ENCODE assay signal across 14 cellular contexts in genomic region chr10:131213651-131214505, GRCh38.
"Had no signal": no experiment of that assay in that cellular context is flagged by ENCODE, and none has a peak within 500 bp of the region (broad histone marks: within the 10 kb centered on the region; RNA-seq: fewer than 3 reads in every experiment).

No MANE protein-coding gene starts in this region.

- ATAC-seq: activated CD8-positive, alpha-beta T cell treated with anti-CD3 and anti-CD28 coated beads for 36 hours; activated T-cell treated with anti-CD3 and anti-CD28 coated beads, Interleukin-2, amount 50 U/mL, for 72 hours; effector memory CD8-positive, alpha-beta T cell; pancreas; T-cell had no signal

- H3K4me1 ChIP-seq: pancreas had no signal

- H3K27me3 Mint-ChIP-seq: effector memory CD8-positive, alpha-beta T cell; T-cell had no signal

- H3K9me3 ChIP-seq: pancreas, thyroid gland had no signal

- H3K4me1 Mint-ChIP-seq: T-cell had no signal

- DNase-seq: activated CD4-positive, alpha-beta T cell treated with anti-CD3 and anti-CD28 coated beads for 4 hours; activated CD8-positive, alpha-beta memory T cell treated with anti-CD3 and anti-CD28 coated beads, Interleukin-2, amount 50 U/mL, for 4 hours; activated CD8-positive, alpha-beta T cell treated with anti-CD3 and anti-CD28 coated beads for 36 hours; activated naive CD4-positive, alpha-beta T cell; activated T-cell treated with anti-CD3 and anti-CD28 coated beads, Interleukin-2, amount 50 U/mL, for 72 hours; effector memory CD8-positive, alpha-beta T cell; mammary epithelial cell; nephron progenitor cell; pancreas; stimulated activated CD4-positive, alpha-beta T cell treated with anti-CD3 and anti-CD28 coated beads, Interleukin-15, amount 100 ng/mL, for 24 hours; stimulated activated CD4-positive, alpha-beta T cell treated with anti-CD3 and anti-CD28 coated beads, Interleukin-4, amount 100 ng/mL, for 24 hours; T-cell had no signal

- H3K9me3 Mint-ChIP-seq: activated CD8-positive, alpha-beta T cell treated with anti-CD3 and anti-CD28 coated beads for 36 hours; activated T-cell treated with anti-CD3 and anti-CD28 coated beads, Interleukin-2, amount 50 U/mL, for 72 hours; nephron progenitor cell; T-cell had no signal

- H3K27ac Mint-ChIP-seq: activated CD8-positive, alpha-beta T cell treated with anti-CD3 and anti-CD28 coated beads for 36 hours; activated T-cell treated with anti-CD3 and anti-CD28 coated beads, Interleukin-2, amount 50 U/mL, for 72 hours; effector memory CD8-positive, alpha-beta T cell; nephron progenitor cell; T-cell had no signal

- H3K36me3 Mint-ChIP-seq: T-cell had no signal

- H3K4me3 ChIP-seq: cardiac muscle cell, pancreas, thyroid gland had no signal

- H3K36me3 ChIP-seq: cardiac muscle cell, pancreas, thyroid gland had no signal

- H3K27me3 ChIP-seq: cardiac muscle cell, pancreas, thyroid gland had no signal

- H3K4me3 Mint-ChIP-seq: activated CD8-positive, alpha-beta T cell treated with anti-CD3 and anti-CD28 coated beads for 36 hours; activated T-cell treated with anti-CD3 and anti-CD28 coated beads, Interleukin-2, amount 50 U/mL, for 72 hours; effector memory CD8-positive, alpha-beta T cell; nephron progenitor cell; T-cell had no signal

- H3K27ac ChIP-seq: cardiac muscle cell, pancreas had no signal
